In genomic region chr19:34187011-34187410, GRCh38 we compare ENCODE assay signal across 18 cellular contexts. TPM values are rescaled to one million over a fixed set of nuclear protein-coding genes. Genes with fewer than 3 reads are reported as not detected.
DNase-seq lines count a peak whose midpoint lies in the region; ATAC-seq, FAIRE-seq and TF ChIP-seq lines count a peak whose summit lies in the region.
"Had no signal": no experiment of that assay in that cellular context is flagged by ENCODE, and none has a peak within 500 bp of the region (broad histone marks: within the 10 kb centered on the region; RNA-seq: fewer than 3 reads in every experiment).

No MANE protein-coding gene starts in this region.

- H3K27ac ChIP-seq in A549: no peak overlapping the region
- H3K27ac ChIP-seq in CD4-positive, alpha-beta T cell (ENCODE audit: low read depth, low read length): no peak overlapping the region
- H3K27ac ChIP-seq in naive thymus-derived CD4-positive, alpha-beta T cell (ENCODE audit: low read depth, low read length): no peak overlapping the region
- H3K27ac ChIP-seq: HL-60 had no signal

- POLR2A ChIA-PET in A549 (lab: Yijun Ruan, JAX): no interaction called here
- POLR2A ChIA-PET in CD4-positive, alpha-beta T cell (lab: Charles Lee): interaction anchor here (1.2 to 1.9 kb wide), 3 partner anchors 10 to 22 kb away, joined by 3 to 9 read pairs (median 3); partner anchors contain the start of gene LSM14A
- POLR2A ChIA-PET in naive thymus-derived CD4-positive, alpha-beta T cell (lab: Charles Lee): interaction anchor here (0.6 to 1.3 kb wide), 3 partner anchors 9 to 16 kb away, joined by 3 to 8 read pairs (median 4); partner anchors contain the start of gene LSM14A

- no peaks in the 10 kb centered on the region for H3K9me3 Mint-ChIP-seq in CD4-positive, alpha-beta T cell
- H3K9me3 Mint-ChIP-seq in naive thymus-derived CD4-positive, alpha-beta T cell: no peaks in the 10 kb centered on the region
- no peaks in the 10 kb centered on the region for H3K9me3 Mint-ChIP-seq in stimulated activated effector memory CD8-positive, alpha-beta T cell treated with anti-CD3 and anti-CD28 coated beads, Interleukin-12 subunit alpha, Interleukin-12 subunit beta, amount 100 ng/mL, for 72 hours
- H3K9me3 Mint-ChIP-seq: CD8-positive, alpha-beta T cell; GM23338 had no signal

- no peak for TF ChIP-seq RAD21 in A549 (conservative IDR thresholded peaks at IDR 0.05 in 1 of 2, IDR thresholded peaks at IDR 0.05 in 1 of 2)

- no peaks in the 10 kb centered on the region for H3K27me3 ChIP-seq in CD4-positive, alpha-beta T cell (ENCODE audit: control insufficient read depth, insufficient read depth, low read length)
- no peaks in the 10 kb centered on the region for H3K27me3 ChIP-seq in naive thymus-derived CD4-positive, alpha-beta T cell (ENCODE audit: control insufficient read depth in 2 of 2, insufficient read depth in 2 of 2, low read length in 2 of 2)
- H3K27me3 ChIP-seq: BE2C had no signal

- H3K27ac Mint-ChIP-seq in CD4-positive, alpha-beta T cell: peak overlapping the region; percentile 55
- peak overlapping the region; percentile 86 for H3K27ac Mint-ChIP-seq in T-helper 17 cell
- H3K27ac Mint-ChIP-seq in naive thymus-derived CD4-positive, alpha-beta T cell: peak overlapping the region in 3 of 9 donors; percentile 58 to 88 (median 77)
- H3K27ac Mint-ChIP-seq in stimulated activated effector memory CD8-positive, alpha-beta T cell treated with anti-CD3 and anti-CD28 coated beads, Interleukin-12 subunit alpha, Interleukin-12 subunit beta, amount 100 ng/mL, for 72 hours: no peak overlapping the region
- H3K27ac Mint-ChIP-seq: GM23338 had no signal

- peaks cover 82% of the 10 kb centered on the region for H3K4me1 ChIP-seq in A549
- H3K4me1 ChIP-seq in naive thymus-derived CD4-positive, alpha-beta T cell (ENCODE audit: control insufficient read depth in 2 of 2, insufficient read depth in 2 of 2, low read length in 2 of 2): peaks cover 53% of the 10 kb centered on the region in 2 donors

- H3K27me3 Mint-ChIP-seq in CD4-positive, alpha-beta T cell: no peaks in the 10 kb centered on the region
- H3K27me3 Mint-ChIP-seq in T-helper 17 cell: no peaks in the 10 kb centered on the region
- no peaks in the 10 kb centered on the region for H3K27me3 Mint-ChIP-seq in naive thymus-derived CD4-positive, alpha-beta T cell

- TF ChIP-seq CTCF in A549 (IDR thresholded peaks at IDR 0.05): no peak
- no peak for TF ChIP-seq CTCF in CD4-positive, alpha-beta T cell (IDR thresholded peaks at IDR 0.05)

- no peak overlapping the region for H3K4me3 Mint-ChIP-seq in CD4-positive, alpha-beta T cell
- no peak overlapping the region for H3K4me3 Mint-ChIP-seq in T-helper 17 cell
- H3K4me3 Mint-ChIP-seq in naive thymus-derived CD4-positive, alpha-beta T cell: peak overlapping the region in 7 of 10 donors; percentile 40 to 93 (median 57)
- no peak overlapping the region for H3K4me3 Mint-ChIP-seq in stimulated activated effector memory CD8-positive, alpha-beta T cell treated with anti-CD3 and anti-CD28 coated beads, Interleukin-12 subunit alpha, Interleukin-12 subunit beta, amount 100 ng/mL, for 72 hours
- H3K4me3 Mint-ChIP-seq: CD8-positive, alpha-beta T cell; GM23338 had no signal

- no peak for TF ChIP-seq EP300 in A549 (IDR thresholded peaks at IDR 0.05)

- 95% methylated on average over 8 of the region's 8 CpGs for WGBS in A549 (ENCODE audit: missing lambda C conversion rate)

- peak; percentile 28 for FAIRE-seq in A549 (lab: Jason Lieb, UNC)

- H3K9me3 ChIP-seq in A549: no peaks in the 10 kb centered on the region
- no peaks in the 10 kb centered on the region for H3K9me3 ChIP-seq in CD4-positive, alpha-beta T cell (ENCODE audit: control insufficient read depth, low read length)
- no peaks in the 10 kb centered on the region for H3K9me3 ChIP-seq in T-helper 17 cell (ENCODE audit: control insufficient read depth, low read length, poor library complexity, severe bottlenecking)
- no peaks in the 10 kb centered on the region for H3K9me3 ChIP-seq in naive thymus-derived CD4-positive, alpha-beta T cell (ENCODE audit: control insufficient read depth in 2 of 3, low read length in 3 of 3)
- H3K9me3 ChIP-seq: BE2C had no signal

- peaks cover 90% of the 10 kb centered on the region for H3K4me1 Mint-ChIP-seq in CD4-positive, alpha-beta T cell (ENCODE audit: low read depth)
- peaks cover 62% of the 10 kb centered on the region for H3K4me1 Mint-ChIP-seq in T-helper 17 cell
- peaks cover 47 to 96% (median 89%) of the 10 kb centered on the region in 7 donors for H3K4me1 Mint-ChIP-seq in naive thymus-derived CD4-positive, alpha-beta T cell
- H3K4me1 Mint-ChIP-seq in stimulated activated effector memory CD8-positive, alpha-beta T cell treated with anti-CD3 and anti-CD28 coated beads, Interleukin-12 subunit alpha, Interleukin-12 subunit beta, amount 100 ng/mL, for 72 hours: peaks cover 66% of the 10 kb centered on the region

- intact Hi-C loops in CD4-positive, alpha-beta T cell (cut with DNase I, micrococcal nuclease): no loop called here
- intact Hi-C loops in naive thymus-derived CD4-positive, alpha-beta T cell (cut with micrococcal nuclease): no loop called here

- no peak overlapping the region for H3K4me3 ChIP-seq in A549
- H3K4me3 ChIP-seq in naive thymus-derived CD4-positive, alpha-beta T cell (ENCODE audit: low read length): no peak overlapping the region
- H3K4me3 ChIP-seq: GM23338 had no signal

- TF ChIP-seq POLR2A in A549 (IDR thresholded peaks at IDR 0.05; ENCODE audit: low read length): no peak

- peaks cover 29% of the 10 kb centered on the region for H3K36me3 Mint-ChIP-seq in CD4-positive, alpha-beta T cell (ENCODE audit: low read depth)
- H3K36me3 Mint-ChIP-seq in T-helper 17 cell (ENCODE audit: low read depth): no peaks in the 10 kb centered on the region
- H3K36me3 Mint-ChIP-seq in naive thymus-derived CD4-positive, alpha-beta T cell: peaks cover 0 to 8% (median 3%) of the 10 kb centered on the region in 5 donors
- H3K36me3 Mint-ChIP-seq in stimulated activated effector memory CD8-positive, alpha-beta T cell treated with anti-CD3 and anti-CD28 coated beads, Interleukin-12 subunit alpha, Interleukin-12 subunit beta, amount 100 ng/mL, for 72 hours: peaks cover 32% of the 10 kb centered on the region

- H3K36me3 ChIP-seq in naive thymus-derived CD4-positive, alpha-beta T cell (ENCODE audit: control insufficient read depth in 2 of 3, insufficient read depth in 3 of 3, low read length in 3 of 3): no peaks in the 10 kb centered on the region
- H3K36me3 ChIP-seq: BE2C had no signal

- ATAC-seq in A549 (no peak), T-helper 17 cell (no peak)
- no peak for ATAC-seq in CD4-positive, alpha-beta T cell (ENCODE audit: poor library complexity)
- ATAC-seq in naive thymus-derived CD4-positive, alpha-beta T cell: no peak
- ATAC-seq in stimulated activated effector memory CD8-positive, alpha-beta T cell treated with anti-CD3 and anti-CD28 coated beads, Interleukin-12 subunit alpha, Interleukin-12 subunit beta, amount 100 ng/mL, for 72 hours: no peak
- ATAC-seq: CD8-positive, alpha-beta T cell; GM23338; HCT116 had no signal

- CTCF ChIA-PET in A549 (lab: Yijun Ruan, JAX): interaction anchor here (0.6 to 1.4 kb wide), 5 partner anchors 9 to 409 kb away, joined by 3 to 4 read pairs (median 3); no protein-coding TSS in a partner anchor
- CTCF ChIA-PET in CD4-positive, alpha-beta T cell (lab: Charles Lee): no interaction called here
- CTCF ChIA-PET in naive thymus-derived CD4-positive, alpha-beta T cell (lab: Charles Lee): interaction anchor here (1.0 kb wide), 1 partner anchor 14 kb away, joined by 4 read pairs; no protein-coding TSS in a partner anchor

- no peak for DNase-seq in A549 (ENCODE audit: low read depth in 1 of 2, low spot score in 1 of 2)
- no peak for DNase-seq in CD4-positive, alpha-beta T cell
- DNase-seq in T-helper 17 cell: no peak
- no peak for DNase-seq in naive thymus-derived CD4-positive, alpha-beta T cell
- no peak for DNase-seq in GOT3 (lab: John Stamatoyannopoulos, UW)
- DNase-seq in mesenteric fat pad (ENCODE audit: low spot score): no peak
- no peak for DNase-seq in stimulated activated effector memory CD8-positive, alpha-beta T cell treated with anti-CD3 and anti-CD28 coated beads, Interleukin-12 subunit alpha, Interleukin-12 subunit beta, amount 100 ng/mL, for 72 hours (ENCODE audit: low spot score in 2 of 2)
- DNase-seq: ACHN; BE2C; C1 segment of cervical spinal cord; Calu3; CD8-positive, alpha-beta T cell; DMS79 treated with DMSO at 0.1 percent for 48 hours; GF-D8; H7 had no signal

- H3K4me2 ChIP-seq in A549: no peak overlapping the region
- H3K4me2 ChIP-seq: GM23338 had no signal

TF ChIP-seq in A549, 52 proteins besides CTCF, POLR2A, EP300 and RAD21 (continues in another document):
- TF ChIP-seq BCL3 (IDR thresholded peaks at IDR 0.05) (no peak), RNF2 (IDR thresholded peaks at IDR 0.05; ENCODE audit: borderline replicate concordance, low read depth) (no peak), RCOR1 (IDR thresholded peaks at IDR 0.05; ENCODE audit: low read depth, low read length) (no peak)

RNA-seq across cellular contexts. Expression of gene LSM14A, which starts 14.7 kb away (rescaled TPM):
- polyA plus RNA-seq in A549 (2011; rRNA removed) (264 and 278 TPM in 2 replicates), A549 (2017; fragmentation: RNase III; extraction: RNeasy Plus Mini Kit Qiagen cat#74134 plus additional on column Dnase treatment) (227 to 253 TPM (median 241 TPM) in 3 replicates)
- polyA plus RNA-seq in A549 (2012; cell fraction: cytosol; rRNA removed): 272 and 304 TPM in 2 replicates
- 99.0 and 113 TPM in 2 replicates for polyA plus RNA-seq in A549 (2012; cell fraction: nucleus; rRNA removed)
- 269 and 305 TPM in 2 replicates for polyA minus RNA-seq in A549 (2011; rRNA and poly(A)+ RNA removed)
- total RNA-seq in CD4-positive, alpha-beta T cell: 100 to 1,000 TPM; 210 to 217 TPM
- total RNA-seq in T-helper 17 cell (100 to 1,000 TPM; 150 to 177 TPM), mesenteric fat pad (87.2 TPM)
- total RNA-seq in naive thymus-derived CD4-positive, alpha-beta T cell: 100 to 1,000 TPM; 124 to 189 (median 166) TPM
- polyA plus RNA-seq in naive thymus-derived CD4-positive, alpha-beta T cell: 100 to 1,000 TPM; 171 to 174 TPM

Comparison
In these comparisons a context has a peak if more than half of its experiments do, and no peak if none do; other contexts are left out.
1. H3K4me3 Mint-ChIP-seq: peak in naive thymus-derived CD4-positive, alpha-beta T cell (7 of 10); none in CD4-positive, alpha-beta T cell (single experiment), T-helper 17 cell (single experiment) and stimulated activated effector memory CD8-positive, alpha-beta T cell treated with anti-CD3 and anti-CD28 coated beads, Interleukin-12 subunit alpha, Interleukin-12 subunit beta, amount 100 ng/mL, for 72 hours (single experiment).